11 cellular contexts compared by ENCODE assay signal in genomic region chr12:58349161-58349560, GRCh38.
"Had no signal": no experiment of that assay in that cellular context is flagged by ENCODE, and none has a peak within 500 bp of the region (broad histone marks: within the 10 kb centered on the region; RNA-seq: fewer than 3 reads in every experiment).

No MANE protein-coding gene starts in this region.

- DNase-seq: activated CD4-positive, alpha-beta memory T cell treated with anti-CD3 and anti-CD28 coated beads, Interleukin-2, amount 10 ng/mL, durations not matched to agents 7 days and 5 days; activated CD4-positive, alpha-beta T cell treated with anti-CD3 and anti-CD28 coated beads for 4 hours; activated gamma-delta T cell treated with Interleukin-2 at 50 U/mL for 16 hours; activated T-cell treated with anti-CD3 and anti-CD28 coated beads, Interleukin-2, amount 50 U/mL, for 48 hours; hippocampal formation; left lung; naive thymus-derived CD8-positive, alpha-beta T cell; stimulated activated CD4-positive, alpha-beta T cell treated with anti-CD3 and anti-CD28 coated beads, Interleukin-2, amount 100 ng/mL, for 48 hours; T-helper 17 cell had no signal

- H3K36me3 ChIP-seq: left lung had no signal

- H3K9me3 ChIP-seq: left lung had no signal

- H3K27me3 ChIP-seq: left lung had no signal

- FAIRE-seq: keratinocyte had no signal

- H3K4me3 ChIP-seq: left lung had no signal

- H2AFZ ChIP-seq: parathyroid adenoma had no signal

- H3K79me2 ChIP-seq: parathyroid adenoma had no signal

- H3K9ac ChIP-seq: parathyroid adenoma had no signal

- H3K27ac ChIP-seq: left lung, parathyroid adenoma had no signal

- H3K4me1 ChIP-seq: left lung, parathyroid adenoma had no signal
